10 cellular contexts compared by ENCODE assay signal in genomic region chr1:39507230-39507928, GRCh38. TPM values are rescaled to one million over a fixed set of nuclear protein-coding genes. Genes with fewer than 3 reads are reported as not detected.
A peak's percentile ranks its signal among the peaks of the same experiment; 100 is the strongest.
DNase-seq lines count a peak whose midpoint lies in the region; ATAC-seq and TF ChIP-seq lines count a peak whose summit lies in the region.
"Had no signal": no experiment of that assay in that cellular context is flagged by ENCODE, and none has a peak within 500 bp of the region (broad histone marks: within the 10 kb centered on the region; RNA-seq: fewer than 3 reads in every experiment).

No MANE protein-coding gene starts in this region.

- peak; percentile 9 for TF ChIP-seq CTCF in GM10266 (IDR thresholded peaks at IDR 0.05; ENCODE audit: control insufficient read depth, insufficient read depth, low read depth, missing control alignments)
- TF ChIP-seq CTCF in dorsolateral prefrontal cortex (IDR thresholded peaks at IDR 0.05 in 54 of 56, conservative IDR thresholded peaks at IDR 0.05 in 2 of 56; ENCODE audit: low read depth in 1 of 56, partially characterized antibody in 56 of 56), result peak in 44 of 56 donors; percentile 10 to 57 (median 34)
- peak; percentile 58 for TF ChIP-seq CTCF in retinal pigment epithelial cell (conservative IDR thresholded peaks at IDR 0.05; ENCODE audit: low read depth, low read length)

- ATAC-seq in right cardiac atrium, result no peak
- ATAC-seq: stimulated activated naive CD8-positive, alpha-beta T cell treated with anti-CD3 and anti-CD28 coated beads, Interleukin-15, amount 100 ng/mL, for 72 hours had no signal

- no peaks in the 10 kb centered on the region for H3K9me3 ChIP-seq in right cardiac atrium (ENCODE audit: control insufficient read depth, low read length)

- H3K4me1 ChIP-seq in right cardiac atrium (ENCODE audit: control insufficient read depth, insufficient read depth, low read length), result no peaks in the 10 kb centered on the region

- H3K27ac ChIP-seq in dorsolateral prefrontal cortex (peak overlapping the region in 3 of 59 donors; percentile 1 to 38 (median 30)), right cardiac atrium (ENCODE audit: low read length) (no peak overlapping the region)

- intact Hi-C loops in dorsolateral prefrontal cortex (cut with DNase I) (no loop called here), right cardiac atrium (cut with DNase I) (no loop called here)

- WGBS in right cardiac atrium, result 82% methylated on average over 14 of the region's 14 CpGs

- no peak for DNase-seq in GM10266 (ENCODE audit: extremely low spot score)
- DNase-seq in NCI-H2227 (lab: John Stamatoyannopoulos, UW; ENCODE audit: unreplicated experiment), result peak; percentile 40
- DNase-seq in dorsolateral prefrontal cortex, result no peak
- DNase-seq in retinal pigment epithelial cell (ENCODE audit: low read depth), result no peak
- DNase-seq in NOMO-1 treated with dmso at 0.1 percent for 144 hours (lab: John Stamatoyannopoulos, UW; ENCODE audit: unreplicated experiment), result no peak
- no peak for DNase-seq in activated CD8-positive, alpha-beta memory T cell treated with anti-CD3 and anti-CD28 coated beads for 24 hours
- DNase-seq in right cardiac atrium, result no peak
- DNase-seq: activated T-cell treated with anti-CD3 and anti-CD28 coated beads, Interleukin-2, amount 50 U/mL, for 48 hours; stimulated activated naive CD8-positive, alpha-beta T cell treated with anti-CD3 and anti-CD28 coated beads, Interleukin-15, amount 100 ng/mL, for 72 hours had no signal

- H3K27me3 ChIP-seq in dorsolateral prefrontal cortex (no peaks in the 10 kb centered on the region), right cardiac atrium (ENCODE audit: control insufficient read depth, insufficient read depth) (no peaks in the 10 kb centered on the region)

- H3K4me3 ChIP-seq in dorsolateral prefrontal cortex, result no peak overlapping the region
- no peak overlapping the region for H3K4me3 ChIP-seq in retinal pigment epithelial cell (ENCODE audit: low read length)
- H3K4me3 ChIP-seq in right cardiac atrium (ENCODE audit: low read length), result no peak overlapping the region

RNA-seq across cellular contexts. Expression of gene BMP8A, which starts 15.9 kb away (rescaled TPM):
- total RNA-seq in dorsolateral prefrontal cortex, result 10 to 100 TPM in 7 of 120 experiments, 1 to 10 TPM in 113; 2.3 to 13.5 (median 6.6) TPM
- total RNA-seq in right cardiac atrium, result 1 to 10 TPM; 1.6 to 2.5 (median 2.2) TPM
- 0.32 TPM for polyA plus RNA-seq in right cardiac atrium
- total RNA-seq: LHCN-M2 had no signal
